9 cellular contexts compared by ENCODE assay signal in genomic region chr2:218837495-218837894, GRCh38. TPM values are rescaled to one million over a fixed set of nuclear protein-coding genes. Genes with fewer than 3 reads are reported as not detected.
"Had no signal": no experiment of that assay in that cellular context is flagged by ENCODE, and none has a peak within 500 bp of the region (broad histone marks: within the 10 kb centered on the region; RNA-seq: fewer than 3 reads in every experiment).

No MANE protein-coding gene starts in this region.

- DNase-seq: GDM1, GF-D8 had no signal

- H3K4me3 ChIP-seq: GM12878 had no signal

- ATAC-seq: GM12878 had no signal

- FAIRE-seq: G401.6, GM12878, GM12891, GM12892, GM18507, GM19239 had no signal

RNA-seq across cellular contexts. Expression of gene PRKAG3, which starts 5.9 kb away (rescaled TPM):
- total RNA-seq: G401 had no signal

RNA-seq across cellular contexts. Expression of gene CYP27A1, which starts 55.5 kb away (rescaled TPM):
- total RNA-seq: G401 had no signal
